In the genomic region with DNA sequence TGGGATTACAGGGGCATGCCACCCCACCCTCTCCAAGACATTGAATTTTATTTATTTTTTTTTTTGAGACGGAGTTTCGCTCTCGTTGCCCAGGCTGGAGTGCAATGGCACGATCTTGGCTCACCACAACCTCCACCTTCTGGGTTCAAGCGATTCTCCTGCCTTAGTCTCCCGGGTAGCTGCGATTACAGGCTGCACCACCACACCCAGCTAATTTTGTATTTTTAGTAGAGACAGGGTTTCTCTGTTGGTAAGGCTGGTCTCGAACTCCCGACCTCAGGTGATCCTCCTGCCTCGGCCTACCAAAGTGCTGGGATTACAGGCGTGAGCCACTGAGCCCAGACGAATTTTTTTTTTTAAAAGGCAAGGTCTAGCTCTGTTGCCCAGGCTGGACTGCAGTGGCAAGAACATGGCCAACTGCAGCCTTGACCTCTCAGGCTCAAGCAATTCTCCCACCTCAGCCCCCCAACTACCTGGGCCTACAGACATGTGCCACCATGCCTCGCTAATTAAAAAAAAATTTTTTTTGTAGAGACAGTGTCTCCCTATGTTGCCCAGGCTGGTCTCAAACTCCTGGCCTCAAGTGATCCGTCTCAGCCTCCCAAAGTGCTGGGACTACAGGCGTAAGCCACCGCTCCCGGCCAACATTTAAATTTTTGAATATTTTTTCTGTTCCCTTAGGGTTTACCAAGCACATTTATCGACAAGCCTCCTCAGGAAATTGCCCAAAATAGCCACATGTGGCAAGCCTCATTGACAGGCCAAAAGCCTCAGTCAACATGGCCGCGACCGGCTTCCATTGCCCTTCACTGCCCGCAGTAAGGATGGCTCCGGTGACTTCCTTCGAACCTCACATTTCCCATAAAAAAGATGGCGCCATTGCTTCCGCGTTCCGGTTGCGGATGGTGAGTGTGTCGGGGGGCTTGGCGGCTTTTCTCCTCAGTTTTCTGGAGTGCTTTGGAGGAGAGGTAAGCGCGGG, we compare ENCODE assay signal across 8 cellular contexts. TPM values are rescaled to one million over a fixed set of nuclear protein-coding genes. Genes with fewer than 3 reads are reported as not detected.
DNase-seq lines count a peak whose midpoint lies in the region; ATAC-seq, FAIRE-seq and TF ChIP-seq lines count a peak whose summit lies in the region.

A gene with protein sequence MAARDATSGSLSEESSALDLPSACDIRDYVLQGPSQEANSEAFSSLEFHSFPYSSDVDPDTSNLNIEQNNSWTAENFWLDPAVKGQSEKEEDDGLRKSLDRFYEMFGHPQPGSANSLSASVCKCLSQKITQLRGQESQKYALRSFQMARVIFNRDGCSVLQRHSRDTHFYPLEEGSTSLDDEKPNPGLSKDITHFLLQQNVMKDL (plus strand): TSS at position 890 of the 979 bp plus-strand sequence. CDS start 22,465 bp downstream, outside the sequence.

- peak; percentile 90 for ATAC-seq in GM21526 (IDR thresholded peaks at IDR 0.05; ENCODE audit: low FRiP score, unreplicated experiment)
- ATAC-seq in IMR-90 (ENCODE audit: low read depth) = peak; percentile 97

- no peaks in the 10 kb centered on the region for H4K20me1 ChIP-seq in IMR-90 (ENCODE audit: insufficient read depth, low read length)

- peak within 1 kb of the TSS; percentile 37 for H2AK5ac ChIP-seq in IMR-90 (ENCODE audit: low read depth, low read length)

- H3K9ac ChIP-seq in IMR-90 (ENCODE audit: low read depth, low read length) (peak within 1 kb of the TSS; percentile 84), mucosa of rectum (ENCODE audit: low read depth in 1 of 2, low read length in 2 of 2) (peak within 1 kb of the TSS; percentile 54 to 70)

- H3K36me3 ChIP-seq in IMR-90 (ENCODE audit: control insufficient read depth, insufficient read depth, low read length) (no peaks in the 10 kb centered on the region), mucosa of rectum (ENCODE audit: control insufficient read depth in 2 of 2, insufficient read depth in 2 of 2, low read length in 2 of 2) (no peaks in the 10 kb centered on the region)

- no peak for TF ChIP-seq RAD21 in IMR-90 (IDR thresholded peaks at IDR 0.05; ENCODE audit: low read length)

- peak within 1 kb of the TSS; percentile 89 for H2AFZ ChIP-seq in IMR-90 (replicated peaks; ENCODE audit: low read length, poor library complexity)

- peak within 1 kb of the TSS; percentile 45; the same call in 2 of the 3 replicates for H2BK15ac ChIP-seq in IMR-90 (ENCODE audit: low read depth, low read length)

- peak within 1 kb of the TSS; percentile 82 for H3K4ac ChIP-seq in IMR-90 (ENCODE audit: low read depth, low read length)

- H3K9me1 ChIP-seq in IMR-90 (ENCODE audit: insufficient read depth, low read length) = no peaks in the 10 kb centered on the region

- in situ Hi-C loops in IMR-90 (cut with MboI; ENCODE audit: low sequenced_read_pairs) = no loop called here

- peaks cover 3% of the 10 kb centered on the region; the same call in 1 of the 2 replicates for H3K4me1 ChIP-seq in IMR-90 (ENCODE audit: control insufficient read depth, insufficient read depth, low read length)
- peaks cover 2 to 14% of the 10 kb centered on the region in 2 donors for H3K4me1 ChIP-seq in mucosa of rectum (ENCODE audit: control insufficient read depth in 2 of 2, insufficient read depth in 2 of 2, low read length in 2 of 2)

- WGBS in IMR-90 (ENCODE audit: extremely low coverage in 2 of 2, insufficient read length in 1 of 2), 2 experiments = 85% methylated on average over 5 of the region's 33 CpGs; no CpG with 5 or more reads in 1 of the 2 experiments

- peak within 1 kb of the TSS; percentile 95 for H3K27ac ChIP-seq in IMR-90 (ENCODE audit: insufficient read depth, low read length)
- peak within 1 kb of the TSS; percentile 34 to 58 for H3K27ac ChIP-seq in mucosa of rectum (ENCODE audit: low read depth in 2 of 2, low read length in 2 of 2)

- CTCF ChIA-PET in IMR-90 (lab: Yijun Ruan, JAX) = no interaction called here

- H3K9me3 ChIP-seq in IMR-90 (ENCODE audit: control insufficient read depth, insufficient read depth, low read length) (no peaks in the 10 kb centered on the region), mucosa of rectum (ENCODE audit: control insufficient read depth in 2 of 2, low read length in 2 of 2) (no peaks in the 10 kb centered on the region)

- peak within 1 kb of the TSS; percentile 86; the same call in 1 of the 2 replicates for H3K56ac ChIP-seq in IMR-90 (ENCODE audit: extremely low read depth, insufficient read depth, low read length)

- H3K79me1 ChIP-seq in IMR-90 (ENCODE audit: low read depth in 1 of 2, low read length in 2 of 2) = 0 out of 4 replicates have a peak, but pooled peaks cover 0 to 7% of the 10 kb centered on the region in 2 experiments

- peak within 1 kb of the TSS; percentile 45 for H3K4me3 ChIP-seq in IMR-90 (ENCODE audit: insufficient read depth, low read depth, low read length)
- peak within 1 kb of the TSS; percentile 84 to 90 for H3K4me3 ChIP-seq in mucosa of rectum (ENCODE audit: low read length in 2 of 2)

- POLR2A ChIA-PET in IMR-90 (lab: Charles Lee; ENCODE audit: unreplicated experiment) = interaction anchor here (1.0 kb wide), 1 partner anchor 9 kb away, joined by 4 read pairs; no protein-coding TSS in a partner anchor

- H4K91ac ChIP-seq in IMR-90 (ENCODE audit: insufficient read depth, low read depth, low read length) = peak within 1 kb of the TSS; percentile 86

- H4K8ac ChIP-seq in IMR-90 (ENCODE audit: low read depth in 2 of 2, low read length in 2 of 2) = peak within 1 kb of the TSS; percentile 87 to 99

- intact Hi-C loops in IMR-90 (cut with micrococcal nuclease) = loop anchor here (1.0 kb wide), 1 partner anchor 12 kb away; no protein-coding TSS in a partner anchor

- H3K27me3 ChIP-seq in IMR-90 (ENCODE audit: control insufficient read depth, insufficient read depth, low read length) (no peaks in the 10 kb centered on the region), mucosa of rectum (ENCODE audit: control insufficient read depth in 2 of 2, insufficient read depth in 2 of 2, low read length in 2 of 2) (no peaks in the 10 kb centered on the region)

- dilution Hi-C loops in IMR-90 (cut with HindIII; ENCODE audit: low sequenced_read_pairs, unreplicated experiment) = no loop called here

- TF ChIP-seq POLR2A in IMR-90 (IDR thresholded peaks at IDR 0.05; ENCODE audit: low read depth, low read length) (peak; percentile 56; the same call in 1 of the 2 replicates), erythroblast (IDR thresholded peaks at IDR 0.05; ENCODE audit: low read length) (peak; percentile 39)

- no peak for FAIRE-seq in D721Med (lab: Jason Lieb, UNC)

- peak within 1 kb of the TSS; percentile 86 for H3K4me2 ChIP-seq in IMR-90 (ENCODE audit: low read depth, low read length)

- peak within 1 kb of the TSS; percentile 83 for H2AK9ac ChIP-seq in IMR-90 (replicated peaks; ENCODE audit: low read depth, low read length, poor library complexity)

- no TSS peak for BruUV-seq in IMR-90 (replicated peaks; lab: Mats Ljungman, UMichigan)

- DNase-seq in D721Med (ENCODE audit: insufficient read length, low spot score) (peak; percentile 19), IMR-90 (peak; percentile 88), OCI-M2 (lab: John Stamatoyannopoulos, UW; ENCODE audit: unreplicated experiment) (peak; percentile 73), activated T-cell treated with anti-CD3 and anti-CD28 coated beads for 4 hours (peak; percentile 71), erythroblast (lab: John Stamatoyannopoulos, UW) (peak; percentile 91 to 92)
- DNase-seq in stimulated activated CD8-positive, alpha-beta memory T cell treated with anti-CD3 and anti-CD28 coated beads, Interleukin-4, amount 100 ng/mL, for 4 hours (ENCODE audit: low read depth in 2 of 2, low spot score in 1 of 2) = peak; percentile 59 to 63

- peak within 1 kb of the TSS; percentile 86 for H3K14ac ChIP-seq in IMR-90 (replicated peaks; ENCODE audit: low read depth, low read length)

- H3K23ac ChIP-seq in IMR-90 (ENCODE audit: low read depth, low read length) = peak within 1 kb of the TSS; percentile 70; the same call in 1 of the 2 replicates

- TF ChIP-seq CTCF in D721Med (IDR thresholded peaks at IDR 0.05; ENCODE audit: insufficient read depth, missing control alignments) (no peak), IMR-90 (conservative IDR thresholded peaks at IDR 0.05; ENCODE audit: low read depth, low read length) (no peak)

- H2BK5ac ChIP-seq in IMR-90 (ENCODE audit: low read depth, low read length, poor library complexity, severe bottlenecking) = peak within 1 kb of the TSS; percentile 46

- H3K18ac ChIP-seq in IMR-90 (ENCODE audit: low read depth, low read length) = peak within 1 kb of the TSS; percentile 58

- peak within 1 kb of the TSS; percentile 87 for H2BK120ac ChIP-seq in IMR-90 (ENCODE audit: low read depth, low read length)

- peak within 1 kb of the TSS; percentile 77 for H4K5ac ChIP-seq in IMR-90 (ENCODE audit: low read depth, low read length)

- H2BK20ac ChIP-seq in IMR-90 (ENCODE audit: low read depth, low read length) = peak within 1 kb of the TSS; percentile 83

TF ChIP-seq in IMR-90, 13 proteins besides CTCF, POLR2A, EP300 and RAD21 (continues in another document):
- TF ChIP-seq FOS (IDR thresholded peaks at IDR 0.05; ENCODE audit: low read depth, low read length) (no peak), CHD1 (IDR thresholded peaks at IDR 0.05; ENCODE audit: low read depth, low read length) (no peak), RFX5 (IDR thresholded peaks at IDR 0.05; ENCODE audit: low read depth, low read length) (no peak), CEBPB (IDR thresholded peaks at IDR 0.05; ENCODE audit: low read depth, low read length) (no peak), MXI1 (IDR thresholded peaks at IDR 0.05; ENCODE audit: borderline replicate concordance, low read depth, low read length) (no peak), NFE2L2 (IDR thresholded peaks at IDR 0.05; ENCODE audit: low read depth, low read length) (no peak), MAFK (IDR thresholded peaks at IDR 0.05; ENCODE audit: low read depth, low read length) (no peak), ELK1 (IDR thresholded peaks at IDR 0.05; ENCODE audit: borderline replicate concordance, low read depth, low read length) (no peak)

RNA-seq across cellular contexts. Expression of the gene that starts here (rescaled TPM):
- total RNA-seq in IMR-90 (2012; rRNA removed) = 1.9 and 3.0 TPM in 2 replicates
- 2.2 and 2.6 TPM in 2 replicates for polyA plus RNA-seq in IMR-90 (2012; rRNA removed)
- 2.3 and 2.6 TPM in 2 replicates for polyA plus RNA-seq in IMR-90 (2012; cell fraction: cytosol; rRNA removed)
- 1.3 and 2.8 TPM in 2 replicates for polyA plus RNA-seq in IMR-90 (2012; cell fraction: nucleus; rRNA removed; ENCODE audit: low replicate concordance)

Comparison
In these comparisons a context has a peak if more than half of its experiments do, and no peak if none do; other contexts are left out.
1. Peak in every context shown above with its lines: DNase-seq, ATAC-seq, H3K4me3 ChIP-seq and H3K27ac ChIP-seq.
2. DNase-seq: peak in every context shown above with its lines; median percentile 92 in erythroblast; 88 in IMR-90; 73 in OCI-M2; 71 in activated T-cell treated with anti-CD3 and anti-CD28 coated beads for 4 hours; 61 in stimulated activated CD8-positive, alpha-beta memory T cell treated with anti-CD3 and anti-CD28 coated beads, Interleukin-4, amount 100 ng/mL, for 4 hours; 19 in D721Med.